In genomic region chr12:56189918-56190694, GRCh38 we compare ENCODE assay signal across 8 cellular contexts. TPM values are rescaled to one million over a fixed set of nuclear protein-coding genes. Genes with fewer than 3 reads are reported as not detected.
DNase-seq lines count a peak whose midpoint lies in the region; ATAC-seq and TF ChIP-seq lines count a peak whose summit lies in the region.

No MANE protein-coding gene starts in this region.

- H2AFZ ChIP-seq in smooth muscle cell (ENCODE audit: low read depth) = peak overlapping the region; percentile 96

- ATAC-seq in GM18511 (IDR thresholded peaks at IDR 0.05; ENCODE audit: unreplicated experiment) = peak; percentile 50
- ATAC-seq in HG03097 (IDR thresholded peaks at IDR 0.05; ENCODE audit: low FRiP score, unreplicated experiment) = peak; percentile 42

- H3K36me3 ChIP-seq in smooth muscle cell (ENCODE audit: low read depth) = no peaks in the 10 kb centered on the region

- H3K4me1 ChIP-seq in smooth muscle cell (ENCODE audit: low read depth) = peaks cover 7% of the 10 kb centered on the region

- TF ChIP-seq CTCF in cardiac fibroblast (IDR thresholded peaks at IDR 0.05; ENCODE audit: low read depth, low read length) (no peak), smooth muscle cell (IDR thresholded peaks at IDR 0.05; ENCODE audit: borderline replicate concordance, insufficient read depth, poor library complexity, severe bottlenecking) (no peak)

- 2% methylated on average over 42 of the region's 42 CpGs for WGBS in smooth muscle cell (ENCODE audit: low lambda C conversion rate)

- H3K79me2 ChIP-seq in smooth muscle cell (ENCODE audit: low read depth) = peaks cover 31% of the 10 kb centered on the region

- peak overlapping the region; percentile 75 for H3K27ac ChIP-seq in smooth muscle cell (ENCODE audit: low read depth)

- no peaks in the 10 kb centered on the region for H3K9me3 ChIP-seq in smooth muscle cell (replicated peaks; ENCODE audit: low read depth)

- no peaks in the 10 kb centered on the region for H3K27me3 ChIP-seq in smooth muscle cell (ENCODE audit: low read depth)

- H4K20me1 ChIP-seq in smooth muscle cell (ENCODE audit: low read depth) = peaks cover 20% of the 10 kb centered on the region

- peak; percentile 93 for DNase-seq in NCI-H2227 (lab: John Stamatoyannopoulos, UW; ENCODE audit: unreplicated experiment)
- peak; percentile 26 to 84 (median 62) for DNase-seq in activated CD4-positive, CD25-positive, alpha-beta regulatory T cell (lab: John Stamatoyannopoulos, UW)
- DNase-seq in cardiac fibroblast (ENCODE audit: low read depth in 2 of 2) = peak; percentile 84 to 92
- peak; percentile 90 for DNase-seq in inferior parietal cortex (ENCODE audit: extremely low spot score)
- peak; percentile 69 for DNase-seq in smooth muscle cell (lab: John Stamatoyannopoulos, UW; ENCODE audit: unreplicated experiment)
- no peak for DNase-seq in cortex of kidney (lab: John Stamatoyannopoulos, UW)

- peaks cover 3% of the 10 kb centered on the region for H3F3A ChIP-seq in smooth muscle cell (ENCODE audit: low read depth)

- H3K4me3 ChIP-seq in cardiac fibroblast (replicated peaks in 1 of 2; ENCODE audit: low read depth in 2 of 2, low read length in 2 of 2) (peak overlapping the region; percentile 56 to 75), smooth muscle cell (peak overlapping the region; percentile 92)

- peak overlapping the region; percentile 97 for H3K4me2 ChIP-seq in smooth muscle cell

- peak overlapping the region; percentile 77 for H3K9ac ChIP-seq in smooth muscle cell (ENCODE audit: low read depth)

RNA-seq across cellular contexts. Expression of gene SMARCC2, which starts 0.8 kb away (rescaled TPM):
- 28.2 and 43.8 TPM in 2 replicates for total RNA-seq in smooth muscle cell
- polyA plus RNA-seq in smooth muscle cell = 32.2 and 39.2 TPM in 2 replicates

RNA-seq across cellular contexts. Expression of gene RNF41, which starts 31.6 kb away (rescaled TPM):
- total RNA-seq in smooth muscle cell = 46.1 and 65.2 TPM in 2 replicates
- 19.4 and 22.2 TPM in 2 replicates for polyA plus RNA-seq in smooth muscle cell

RNA-seq across cellular contexts. Expression of gene MYL6, which starts 31.9 kb away (rescaled TPM):
- 2,329 and 2,776 TPM in 2 replicates for total RNA-seq in smooth muscle cell
- polyA plus RNA-seq in smooth muscle cell = 4,165 and 4,181 TPM in 2 replicates

RNA-seq across cellular contexts. Expression of gene NABP2, which starts 34.0 kb away (rescaled TPM):
- total RNA-seq in smooth muscle cell = 20.9 and 33.8 TPM in 2 replicates
- polyA plus RNA-seq in smooth muscle cell = 14.2 and 16.4 TPM in 2 replicates

RNA-seq across cellular contexts. Expression of gene MYL6B, which starts 37.7 kb away (rescaled TPM):
- 44.5 and 59.0 TPM in 2 replicates for total RNA-seq in smooth muscle cell
- polyA plus RNA-seq in smooth muscle cell = 107 and 121 TPM in 2 replicates
